Comparison of ENCODE assay signal across 31 cellular contexts in the genomic region with DNA sequence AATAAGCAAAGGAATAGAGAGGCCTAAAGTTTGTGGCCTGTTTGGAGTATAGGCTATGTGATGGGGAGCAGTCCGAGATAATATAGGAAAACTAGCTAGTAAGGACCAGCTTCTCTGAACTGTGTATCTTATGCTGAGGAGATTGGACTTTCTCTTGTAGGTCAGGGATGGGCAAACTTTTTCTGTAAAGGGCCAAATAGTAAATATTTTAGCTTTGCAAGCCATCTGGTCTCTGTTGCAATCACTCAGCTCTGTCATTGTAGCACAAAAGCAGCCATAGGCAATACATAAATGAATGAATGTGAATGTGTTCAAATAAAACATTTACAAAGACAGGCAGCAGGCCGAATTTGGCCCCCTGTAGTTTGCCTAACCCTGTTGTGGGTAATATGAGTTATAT. TPM values are rescaled to one million over a fixed set of nuclear protein-coding genes. Genes with fewer than 3 reads are reported as not detected.
DNase-seq lines count a peak whose midpoint lies in the region; ATAC-seq and TF ChIP-seq lines count a peak whose summit lies in the region.
"Had no signal": no experiment of that assay in that cellular context is flagged by ENCODE, and none has a peak within 500 bp of the region (broad histone marks: within the 10 kb centered on the region; RNA-seq: fewer than 3 reads in every experiment).

No MANE protein-coding gene starts in this region.

- no peak for TF ChIP-seq CTCF in foreskin keratinocyte (conservative IDR thresholded peaks at IDR 0.05)

- in situ Hi-C loops in KBM-7 (cut with MboI; ENCODE audit: low pct_unique_long_range_greater_than_20kb, low sequenced_read_pairs) = no loop called here

- H3K27ac Mint-ChIP-seq in activated T-cell treated with anti-CD3 and anti-CD28 coated beads, Interleukin-2, amount 50 U/mL, for 72 hours = peak overlapping the region; percentile 17
- H3K27ac Mint-ChIP-seq in activated T-cell treated with anti-CD3 and anti-CD28 coated beads, Interleukin-2, amount 50 U/mL, for 24 hours = no peak overlapping the region
- H3K27ac Mint-ChIP-seq in T-helper 17 cell = peak overlapping the region; percentile 78
- H3K27ac Mint-ChIP-seq: activated CD8-positive, alpha-beta T cell treated with anti-CD3 and anti-CD28 coated beads for 36 hours; activated T-helper 17 cell treated with anti-CD3 and anti-CD28 coated beads, Interleukin-2, amount 50 U/mL, for 72 hours; CD14-positive monocyte; T-helper 2 cell treated with Interferon-gamma antibody and Interleukin-4, amounts not matched to agents 5 μg/mL and 100 μg/mL, for 36 hours had no signal

- peaks cover under 1% of the 10 kb centered on the region in 2 donors for H3K36me3 Mint-ChIP-seq in activated T-cell treated with anti-CD3 and anti-CD28 coated beads, Interleukin-2, amount 50 U/mL, for 72 hours (ENCODE audit: insufficient read depth in 2 of 2)
- peaks cover 17% of the 10 kb centered on the region for H3K36me3 Mint-ChIP-seq in activated T-cell treated with anti-CD3 and anti-CD28 coated beads, Interleukin-2, amount 50 U/mL, for 24 hours (ENCODE audit: low read depth)
- H3K36me3 Mint-ChIP-seq in T-helper 17 cell (ENCODE audit: low read depth) = no peaks in the 10 kb centered on the region

- peaks cover 31% of the 10 kb centered on the region for H3K4me1 Mint-ChIP-seq in activated T-cell treated with anti-CD3 and anti-CD28 coated beads, Interleukin-2, amount 50 U/mL, for 72 hours (ENCODE audit: low read depth)
- H3K4me1 Mint-ChIP-seq in activated T-cell treated with anti-CD3 and anti-CD28 coated beads, Interleukin-2, amount 50 U/mL, for 24 hours (ENCODE audit: low read depth) = peaks cover 65% of the 10 kb centered on the region
- peaks cover 55% of the 10 kb centered on the region for H3K4me1 Mint-ChIP-seq in T-helper 17 cell

- peak overlapping the region; percentile 12 for H3K27ac ChIP-seq in foreskin keratinocyte
- H3K27ac ChIP-seq: 22Rv1, colonic mucosa, prostate gland, tibial nerve had no signal

- H3K4me1 ChIP-seq in foreskin keratinocyte = peaks cover 21% of the 10 kb centered on the region
- H3K4me1 ChIP-seq: colonic mucosa, prostate gland had no signal

- no peak for ATAC-seq in activated T-cell treated with anti-CD3 and anti-CD28 coated beads, Interleukin-2, amount 50 U/mL, for 72 hours (replicated peaks in 1 of 2)
- ATAC-seq in T-helper 17 cell (no peak), foreskin keratinocyte (no peak)
- ATAC-seq in activated CD4-positive, CD25-positive, alpha-beta regulatory T cell treated with anti-CD3 and anti-CD28 coated beads, Interleukin-2, amount 50 U/mL, for 24 hours = no peak
- ATAC-seq: activated CD8-positive, alpha-beta T cell treated with anti-CD3 and anti-CD28 coated beads for 36 hours; activated T-helper 17 cell treated with anti-CD3 and anti-CD28 coated beads, Interleukin-2, amount 50 U/mL, for 72 hours; naive thymus-derived CD4-positive, alpha-beta T cell; PC-3; Right ventricle myocardium inferior; sciatic nerve had no signal

- DNase-seq in activated T-cell treated with anti-CD3 and anti-CD28 coated beads, Interleukin-2, amount 50 U/mL, for 72 hours = no peak
- no peak for DNase-seq in activated T-cell treated with anti-CD3 and anti-CD28 coated beads, Interleukin-2, amount 50 U/mL, for 24 hours
- DNase-seq in T-helper 17 cell (no peak), foreskin keratinocyte (no peak), KBM-7 (no peak), amygdala (lab: John Stamatoyannopoulos, UW) (no peak), NCI-H446 treated with DMSO at 0.1 percent for 48 hours (lab: John Stamatoyannopoulos, UW) (no peak)
- DNase-seq: activated CD8-positive, alpha-beta memory T cell treated with anti-CD3 and anti-CD28 coated beads, Interleukin-2, amount 50 U/mL, for 48 hours; activated CD8-positive, alpha-beta T cell treated with anti-CD3 and anti-CD28 coated beads for 36 hours; activated naive CD4-positive, alpha-beta T cell treated with anti-CD3 and anti-CD28 coated beads, Interleukin-2, amount 50 U/mL, for 16 hours; aorta; colonic mucosa; DND-41; effector CD4-positive, alpha-beta T cell; head of caudate nucleus; Kasumi-1; naive thymus-derived CD4-positive, alpha-beta T cell; NCI-H1417 treated with DMSO at 0.1 percent for 48 hours; NCI-H2029 treated with DMSO at 0.1 percent for 48 hours; NCI-H526 treated with DMSO at 0.1 percent for 48 hours; PC-3; stimulated activated CD4-positive, alpha-beta T cell treated with anti-CD3 and anti-CD28 coated beads, Interleukin-4, amount 100 ng/mL, for 24 hours had no signal

- no peak overlapping the region for H3K4me3 Mint-ChIP-seq in activated T-cell treated with anti-CD3 and anti-CD28 coated beads, Interleukin-2, amount 50 U/mL, for 72 hours
- H3K4me3 Mint-ChIP-seq in activated T-cell treated with anti-CD3 and anti-CD28 coated beads, Interleukin-2, amount 50 U/mL, for 24 hours = no peak overlapping the region
- H3K4me3 Mint-ChIP-seq in T-helper 17 cell = no peak overlapping the region
- H3K4me3 Mint-ChIP-seq: activated CD8-positive, alpha-beta T cell treated with anti-CD3 and anti-CD28 coated beads for 36 hours; activated T-helper 17 cell treated with anti-CD3 and anti-CD28 coated beads, Interleukin-2, amount 50 U/mL, for 72 hours; CD14-positive monocyte; naive thymus-derived CD4-positive, alpha-beta T cell; T-helper 2 cell treated with Interferon-gamma antibody and Interleukin-4, amounts not matched to agents 5 μg/mL and 100 μg/mL, for 36 hours had no signal

- no peaks in the 10 kb centered on the region for H3K9me3 ChIP-seq in T-helper 17 cell (ENCODE audit: control insufficient read depth, low read length, poor library complexity, severe bottlenecking)
- H3K9me3 ChIP-seq: colonic mucosa, prostate gland, tibial nerve had no signal

- peaks cover 0 to under 1% of the 10 kb centered on the region in 2 donors for H3K9me3 Mint-ChIP-seq in activated T-cell treated with anti-CD3 and anti-CD28 coated beads, Interleukin-2, amount 50 U/mL, for 72 hours
- H3K9me3 Mint-ChIP-seq in activated T-cell treated with anti-CD3 and anti-CD28 coated beads, Interleukin-2, amount 50 U/mL, for 24 hours = peaks cover under 1% of the 10 kb centered on the region
- H3K9me3 Mint-ChIP-seq: activated T-helper 17 cell treated with anti-CD3 and anti-CD28 coated beads, Interleukin-2, amount 50 U/mL, for 72 hours; CD14-positive monocyte; T-helper 2 cell treated with Interferon-gamma antibody and Interleukin-4, amounts not matched to agents 5 μg/mL and 100 μg/mL, for 36 hours had no signal

- no peaks in the 10 kb centered on the region for H3K27me3 ChIP-seq in foreskin keratinocyte
- H3K27me3 ChIP-seq: colonic mucosa, tibial nerve had no signal

- H3K27me3 Mint-ChIP-seq in activated T-cell treated with anti-CD3 and anti-CD28 coated beads, Interleukin-2, amount 50 U/mL, for 72 hours (ENCODE audit: low read depth) = no peaks in the 10 kb centered on the region
- no peaks in the 10 kb centered on the region for H3K27me3 Mint-ChIP-seq in activated T-cell treated with anti-CD3 and anti-CD28 coated beads, Interleukin-2, amount 50 U/mL, for 24 hours
- no peaks in the 10 kb centered on the region for H3K27me3 Mint-ChIP-seq in T-helper 17 cell
- H3K27me3 Mint-ChIP-seq: activated CD8-positive, alpha-beta T cell treated with anti-CD3 and anti-CD28 coated beads for 36 hours; activated T-helper 17 cell treated with anti-CD3 and anti-CD28 coated beads, Interleukin-2, amount 50 U/mL, for 72 hours; naive thymus-derived CD4-positive, alpha-beta T cell had no signal

RNA-seq across cellular contexts. Expression of gene TMOD3, which starts 24.5 kb away (rescaled TPM):
- 10 to 100 TPM; 48.6 to 55.1 TPM for total RNA-seq in activated T-cell treated with anti-CD3 and anti-CD28 coated beads, Interleukin-2, amount 50 U/mL, for 72 hours
- total RNA-seq in T-helper 17 cell = 10 to 100 TPM; 48.1 to 58.1 TPM
- 119 and 120 TPM in 2 replicates for total RNA-seq in foreskin keratinocyte
- polyA plus RNA-seq in foreskin keratinocyte = 23.8 and 29.1 TPM in 2 replicates
